In genomic region chr7:147586110-147586509, GRCh38 we compare ENCODE assay signal across 28 cellular contexts.
"Had no signal": no experiment of that assay in that cellular context is flagged by ENCODE, and none has a peak within 500 bp of the region (broad histone marks: within the 10 kb centered on the region; RNA-seq: fewer than 3 reads in every experiment).

No MANE protein-coding gene starts in this region.

- H3K4me3 ChIP-seq: cardiac muscle cell, Peyer's patch had no signal

- H3K27ac Mint-ChIP-seq: activated CD4-positive, alpha-beta T cell treated with anti-CD3 and anti-CD28 coated beads, Interleukin-2, amount 10 ng/mL, durations not matched to agents 24 days and 14 days; activated CD8-positive, alpha-beta T cell treated with anti-CD3 and anti-CD28 coated beads for 36 hours; activated naive CD8-positive, alpha-beta T cell treated with anti-CD3 and anti-CD28 coated beads for 36 hours; activated T-cell treated with anti-CD3 and anti-CD28 coated beads, Interleukin-2, amount 50 U/mL, for 72 hours; activated T-helper 17 cell treated with anti-CD3 and anti-CD28 coated beads, Interleukin-2, amount 50 U/mL, for 72 hours had no signal

- H3K4me1 Mint-ChIP-seq: activated CD4-positive, alpha-beta T cell treated with anti-CD3 and anti-CD28 coated beads, Interleukin-2, amount 10 ng/mL, durations not matched to agents 24 days and 14 days; activated naive CD8-positive, alpha-beta T cell treated with anti-CD3 and anti-CD28 coated beads for 36 hours; activated T-helper 17 cell treated with anti-CD3 and anti-CD28 coated beads, Interleukin-2, amount 50 U/mL, for 72 hours; central memory CD8-positive, alpha-beta T cell had no signal

- H3K9me3 ChIP-seq: Peyer's patch had no signal

- H3K4me1 ChIP-seq: Peyer's patch had no signal

- H3K27me3 ChIP-seq: brain microvascular endothelial cell, cardiac muscle cell, Peyer's patch had no signal

- H3K27me3 Mint-ChIP-seq: activated CD4-positive, alpha-beta T cell treated with anti-CD3 and anti-CD28 coated beads, Interleukin-2, amount 10 ng/mL, durations not matched to agents 24 days and 14 days; activated CD8-positive, alpha-beta T cell treated with anti-CD3 and anti-CD28 coated beads for 36 hours; activated naive CD8-positive, alpha-beta T cell treated with anti-CD3 and anti-CD28 coated beads for 36 hours; activated T-helper 17 cell treated with anti-CD3 and anti-CD28 coated beads, Interleukin-2, amount 50 U/mL, for 72 hours; central memory CD8-positive, alpha-beta T cell had no signal

- H3K36me3 Mint-ChIP-seq: activated naive CD8-positive, alpha-beta T cell treated with anti-CD3 and anti-CD28 coated beads for 36 hours had no signal

- H3K4me3 Mint-ChIP-seq: activated CD4-positive, alpha-beta T cell treated with anti-CD3 and anti-CD28 coated beads, Interleukin-2, amount 10 ng/mL, durations not matched to agents 24 days and 14 days; activated CD8-positive, alpha-beta T cell treated with anti-CD3 and anti-CD28 coated beads for 36 hours; activated naive CD8-positive, alpha-beta T cell treated with anti-CD3 and anti-CD28 coated beads for 36 hours; activated T-cell treated with anti-CD3 and anti-CD28 coated beads, Interleukin-2, amount 50 U/mL, for 72 hours; activated T-helper 17 cell treated with anti-CD3 and anti-CD28 coated beads, Interleukin-2, amount 50 U/mL, for 72 hours; central memory CD8-positive, alpha-beta T cell had no signal

- ATAC-seq: activated CD8-positive, alpha-beta T cell treated with anti-CD3 and anti-CD28 coated beads for 36 hours; activated T-cell treated with anti-CD3 and anti-CD28 coated beads, Interleukin-2, amount 50 U/mL, for 72 hours; activated T-helper 17 cell treated with anti-CD3 and anti-CD28 coated beads, Interleukin-2, amount 50 U/mL, for 72 hours had no signal

- H3K36me3 ChIP-seq: brain microvascular endothelial cell, cardiac muscle cell, Peyer's patch, WERI-Rb-1 had no signal

- DNase-seq: activated CD4-positive, alpha-beta T cell treated with anti-CD3 and anti-CD28 coated beads, Interleukin-2, amount 10 ng/mL, durations not matched to agents 24 days and 14 days; activated CD4-positive, alpha-beta T cell treated with anti-CD3 and anti-CD28 coated beads, Interleukin-2, amount 50 U/mL, for 4 hours; activated CD8-positive, alpha-beta T cell treated with anti-CD3 and anti-CD28 coated beads for 36 hours; activated effector memory CD4-positive, alpha-beta T cell treated with anti-CD3 and anti-CD28 coated beads, Interleukin-2, amount 50 U/mL, for 16 hours; activated naive CD4-positive, alpha-beta T cell; activated naive CD4-positive, alpha-beta T cell treated with anti-CD3 and anti-CD28 coated beads, Interleukin-2, amount 50 U/mL, for 16 hours; activated naive CD8-positive, alpha-beta T cell treated with anti-CD3 and anti-CD28 coated beads for 36 hours; activated T-cell treated with anti-CD3 and anti-CD28 coated beads, Interleukin-2, amount 50 U/mL, for 1 hour; activated T-cell treated with anti-CD3 and anti-CD28 coated beads, Interleukin-2, amount 50 U/mL, for 72 hours; amniotic stem cell; aorta; brain microvascular endothelial cell; Karpas-422; NCI-H1105 treated with DMSO at 0.1 percent for 48 hours; NCI-H1436; NCI-H1930; NCI-H2107; NCI-H510A; NCI-H526; NCI-H748 treated with DMSO at 0.1 percent for 48 hours; PC-3; Peyer's patch; Right ventricle myocardium superior; T1000; WERI-Rb-1 had no signal

- H3K9me3 Mint-ChIP-seq: activated CD4-positive, alpha-beta T cell treated with anti-CD3 and anti-CD28 coated beads, Interleukin-2, amount 10 ng/mL, durations not matched to agents 24 days and 14 days; activated CD8-positive, alpha-beta T cell treated with anti-CD3 and anti-CD28 coated beads for 36 hours; activated naive CD8-positive, alpha-beta T cell treated with anti-CD3 and anti-CD28 coated beads for 36 hours had no signal

- H3K27ac ChIP-seq: brain microvascular endothelial cell, cardiac muscle cell, Peyer's patch, WERI-Rb-1 had no signal
